In the genomic region with DNA sequence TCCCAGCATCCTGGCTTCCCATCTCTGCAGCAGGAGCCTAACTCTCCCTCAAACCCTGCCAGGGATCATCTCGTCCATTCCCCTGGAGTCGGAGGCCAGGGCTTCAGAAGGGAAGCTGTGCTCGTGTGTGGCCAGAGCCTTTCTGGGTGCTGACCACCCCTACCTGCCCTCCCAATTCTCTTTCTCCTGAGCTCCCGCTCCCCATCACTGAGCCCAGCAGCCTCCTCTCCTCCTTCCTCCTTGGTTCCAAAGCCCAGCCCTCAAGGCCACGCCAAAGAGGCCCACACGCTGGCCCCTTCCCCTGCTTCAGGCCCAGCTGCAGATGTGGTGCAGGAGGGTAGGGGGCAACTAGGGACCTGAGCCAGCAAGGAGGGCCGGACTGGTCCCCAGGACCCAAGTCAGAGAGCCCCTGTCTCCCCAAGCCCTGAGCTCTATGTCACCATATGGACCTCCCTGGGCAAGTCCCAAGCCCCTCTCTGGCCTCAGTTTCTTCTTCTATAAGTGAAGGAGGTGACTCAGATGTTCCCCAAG, we compare ENCODE assay signal across 21 cellular contexts. TPM values are rescaled to one million over a fixed set of nuclear protein-coding genes. Genes with fewer than 3 reads are reported as not detected.
DNase-seq lines count a peak whose midpoint lies in the region; ATAC-seq, FAIRE-seq and TF ChIP-seq lines count a peak whose summit lies in the region.
"Had no signal": no experiment of that assay in that cellular context is flagged by ENCODE, and none has a peak within 500 bp of the region (broad histone marks: within the 10 kb centered on the region; RNA-seq: fewer than 3 reads in every experiment).

No MANE protein-coding gene starts in this region.

- peaks cover 4% of the 10 kb centered on the region for H3K4me1 Mint-ChIP-seq in stimulated activated effector memory CD8-positive, alpha-beta T cell treated with anti-CD3 and anti-CD28 coated beads, Interleukin-12 subunit alpha, Interleukin-12 subunit beta, amount 100 ng/mL, for 72 hours

- H4K20me1 ChIP-seq in HepG2 (ENCODE audit: insufficient read depth, low read length) (no peaks in the 10 kb centered on the region), keratinocyte (ENCODE audit: control insufficient read depth, extremely low read depth, insufficient read depth, low read length) (no peaks in the 10 kb centered on the region)
- H4K20me1 ChIP-seq: BLaER1 had no signal

- H3K36me3 ChIP-seq in HepG2 (replicated peaks in 1 of 2; ENCODE audit: control insufficient read depth in 1 of 2, insufficient read depth in 2 of 2, low read length in 2 of 2), result no peaks in the 10 kb centered on the region
- H3K36me3 ChIP-seq in right lobe of liver, result no peaks in the 10 kb centered on the region
- no peaks in the 10 kb centered on the region for H3K36me3 ChIP-seq in keratinocyte (ENCODE audit: control insufficient read depth in 2 of 2, extremely low read depth in 1 of 2, insufficient read depth in 2 of 2, low read length in 2 of 2)
- no peaks in the 10 kb centered on the region for H3K36me3 ChIP-seq in sigmoid colon
- H3K36me3 ChIP-seq: BLaER1 had no signal

- H3K27ac ChIP-seq in HepG2 (ENCODE audit: extremely low read length, insufficient read depth, low read length) (no peak overlapping the region), right lobe of liver (no peak overlapping the region), keratinocyte (ENCODE audit: control insufficient read depth, insufficient read depth, low read length) (no peak overlapping the region), sigmoid colon (no peak overlapping the region)
- H3K27ac ChIP-seq: BLaER1 had no signal

- DNase-seq in HepG2 (ENCODE audit: low spot score) (no peak), right lobe of liver (no peak), keratinocyte (ENCODE audit: low read depth, low spot score) (no peak), sigmoid colon (no peak), GM03348 (ENCODE audit: low spot score) (no peak), C1 segment of cervical spinal cord (lab: John Stamatoyannopoulos, UW) (no peak)
- no peak for DNase-seq in stimulated activated effector memory CD8-positive, alpha-beta T cell treated with anti-CD3 and anti-CD28 coated beads, Interleukin-12 subunit alpha, Interleukin-12 subunit beta, amount 100 ng/mL, for 72 hours (ENCODE audit: low spot score in 2 of 2)
- DNase-seq: 8988T; Calu3; CD8-positive, alpha-beta T cell; DMS79 treated with DMSO at 0.1 percent for 48 hours; GF-D8; GOT3; H9; IMR-90 had no signal

- H3K9me3 ChIP-seq in HepG2 (ENCODE audit: low read length), result no peaks in the 10 kb centered on the region
- H3K9me3 ChIP-seq in right lobe of liver, result no peaks in the 10 kb centered on the region
- H3K9me3 ChIP-seq in keratinocyte (ENCODE audit: control insufficient read depth, low read depth, low read length), result no peaks in the 10 kb centered on the region
- H3K9me3 ChIP-seq in sigmoid colon, result no peaks in the 10 kb centered on the region
- H3K9me3 ChIP-seq: BLaER1 had no signal

- TF ChIP-seq CTCF in HepG2 (CRISPR knock-in tag; IDR thresholded peaks at IDR 0.05) (no peak), right lobe of liver (IDR thresholded peaks at IDR 0.05) (no peak), keratinocyte (optimal IDR thresholded peaks at IDR 0.05 in 1 of 3, IDR thresholded peaks at IDR 0.05 in 1 of 3, conservative IDR thresholded peaks at IDR 0.05 in 1 of 3; ENCODE audit: extremely low read depth in 1 of 3, insufficient read depth in 2 of 3, low read length in 3 of 3) (no peak), sigmoid colon (IDR thresholded peaks at IDR 0.05) (no peak)

- H3K36me3 Mint-ChIP-seq in stimulated activated effector memory CD8-positive, alpha-beta T cell treated with anti-CD3 and anti-CD28 coated beads, Interleukin-12 subunit alpha, Interleukin-12 subunit beta, amount 100 ng/mL, for 72 hours, result peaks cover 4% of the 10 kb centered on the region
- H3K36me3 Mint-ChIP-seq: CD8-positive, alpha-beta T cell had no signal

- H3K4me2 ChIP-seq in HepG2 (ENCODE audit: low read depth, low read length), result no peak overlapping the region; the same call in 1 of the 2 replicates
- peak overlapping the region; percentile 63 for H3K4me2 ChIP-seq in keratinocyte (ENCODE audit: control insufficient read depth, extremely low read depth, insufficient read depth, low read depth, low read length)
- H3K4me2 ChIP-seq: BLaER1 had no signal

- no peak for TF ChIP-seq RAD21 in HepG2 (CRISPR knock-in tag; IDR thresholded peaks at IDR 0.05)

- POLR2A ChIA-PET in HepG2 (lab: Yijun Ruan, JAX), result interaction anchor here (0.9 to 1.4 kb wide), 3 partner anchors 11 to 36 kb away, joined by 3 to 4 read pairs (median 3); no protein-coding TSS in a partner anchor

- H3K9me1 ChIP-seq in keratinocyte (ENCODE audit: control insufficient read depth, extremely low read depth, insufficient read depth, low read length), result no peaks in the 10 kb centered on the region

- H3K4me3 Mint-ChIP-seq in stimulated activated effector memory CD8-positive, alpha-beta T cell treated with anti-CD3 and anti-CD28 coated beads, Interleukin-12 subunit alpha, Interleukin-12 subunit beta, amount 100 ng/mL, for 72 hours, result no peak overlapping the region
- H3K4me3 Mint-ChIP-seq: CD8-positive, alpha-beta T cell; H9 had no signal

- dilution Hi-C loops in keratinocyte (cut with MboI; ENCODE audit: extremely low pct_ligation_motif_present, low sequenced_read_pairs), result no loop called here

- H2AFZ ChIP-seq in HepG2 (ENCODE audit: low read length) (no peak overlapping the region), keratinocyte (ENCODE audit: control insufficient read depth, low read length) (no peak overlapping the region)

- no peak for TF ChIP-seq POLR2A in HepG2 (IDR thresholded peaks at IDR 0.05; ENCODE audit: insufficient read depth in 1 of 2, low read depth in 2 of 2, low read length in 2 of 2)
- no peak for TF ChIP-seq POLR2A in right lobe of liver (IDR thresholded peaks at IDR 0.05)
- no peak for TF ChIP-seq POLR2A in sigmoid colon (IDR thresholded peaks at IDR 0.05)

- in situ Hi-C loops in HepG2 (cut with HindIII; ENCODE audit: extremely low pct_ligation_motif_present, low pct_unique_long_range_greater_than_20kb), result no loop called here

- FAIRE-seq in HepG2 (lab: Jason Lieb, UNC) (no peak), keratinocyte (lab: Jason Lieb, UNC) (no peak)
- FAIRE-seq: GM12878, GM19239, K562 had no signal

- intact Hi-C loops in HepG2 (cut with micrococcal nuclease; ENCODE audit: unreplicated experiment), result no loop called here
- intact Hi-C loops in right lobe of liver (cut with DNase I), result no loop called here
- intact Hi-C loops in sigmoid colon (cut with DNase I), result no loop called here

- H3K27ac Mint-ChIP-seq in stimulated activated effector memory CD8-positive, alpha-beta T cell treated with anti-CD3 and anti-CD28 coated beads, Interleukin-12 subunit alpha, Interleukin-12 subunit beta, amount 100 ng/mL, for 72 hours, result no peak overlapping the region
- H3K27ac Mint-ChIP-seq: CD8-positive, alpha-beta T cell; H9 had no signal

- WGBS in HepG2 (ENCODE audit: low lambda C conversion rate), result 28% methylated on average over 7 of the region's 7 CpGs
- 89% methylated on average over 3 of the region's 7 CpGs for WGBS in right lobe of liver (ENCODE audit: insufficient coverage, low coverage, low lambda C conversion rate, missing lambda C conversion rate)
- WGBS in sigmoid colon, 2 donors, result 83 to 88% methylated on average over 7 of the region's 7 CpGs

- H3K27me3 ChIP-seq in HepG2 (ENCODE audit: control insufficient read depth in 1 of 2, insufficient read depth in 2 of 2, low read length in 2 of 2) (peaks cover 6 to 49% of the 10 kb centered on the region in 2 experiments), right lobe of liver (no peaks in the 10 kb centered on the region), keratinocyte (ENCODE audit: control insufficient read depth, extremely low read depth, insufficient read depth, low read length) (no peaks in the 10 kb centered on the region), sigmoid colon (peaks cover 0 to 4% (median 0%) of the 10 kb centered on the region in 3 donors)
- H3K27me3 ChIP-seq: BLaER1 had no signal

- H3K9ac ChIP-seq in HepG2 (ENCODE audit: insufficient read depth, low read depth, low read length) (no peak overlapping the region), keratinocyte (ENCODE audit: control insufficient read depth, extremely low read depth, insufficient read depth, low read length) (no peak overlapping the region)
- H3K9ac ChIP-seq: BLaER1 had no signal

- no TSS peak for BruUV-seq in HepG2 (replicated peaks; lab: Mats Ljungman, UMichigan)

- H3K4me3 ChIP-seq in HepG2 (replicated peaks in 1 of 3; ENCODE audit: insufficient read depth in 1 of 3, low read depth in 2 of 3, low read length in 3 of 3), result no peak overlapping the region
- no peak overlapping the region for H3K4me3 ChIP-seq in right lobe of liver
- peak overlapping the region in 2 of 3 experiments; percentile 25 to 28 for H3K4me3 ChIP-seq in keratinocyte (ENCODE audit: control insufficient read depth in 2 of 3, extremely low read depth in 1 of 3, insufficient read depth in 2 of 3, low read depth in 1 of 3, low read length in 3 of 3)
- no peak overlapping the region for H3K4me3 ChIP-seq in sigmoid colon
- H3K4me3 ChIP-seq: BLaER1, GM12878, K562 had no signal

- no peaks in the 10 kb centered on the region for H3K9me3 Mint-ChIP-seq in stimulated activated effector memory CD8-positive, alpha-beta T cell treated with anti-CD3 and anti-CD28 coated beads, Interleukin-12 subunit alpha, Interleukin-12 subunit beta, amount 100 ng/mL, for 72 hours
- H3K9me3 Mint-ChIP-seq: CD8-positive, alpha-beta T cell; H9 had no signal

- H3K79me2 ChIP-seq in HepG2 (ENCODE audit: insufficient read depth, low read length), result no peaks in the 10 kb centered on the region
- H3K79me2 ChIP-seq in keratinocyte (ENCODE audit: control insufficient read depth, insufficient read depth, low read length), result peaks cover 2% of the 10 kb centered on the region

- CTCF ChIA-PET in HepG2 (lab: Yijun Ruan, JAX; ENCODE audit: low intra/inter-chr PET ratio, low total read pairs), result no interaction called here

- H3K4me1 ChIP-seq in HepG2 (ENCODE audit: insufficient read depth, low read length) (peaks cover 80% of the 10 kb centered on the region), right lobe of liver (peaks cover 0 to 15% (median 5%) of the 10 kb centered on the region in 4 donors), keratinocyte (ENCODE audit: control insufficient read depth, extremely low read depth, insufficient read depth, low read length) (peaks cover 27% of the 10 kb centered on the region), sigmoid colon (no peaks in the 10 kb centered on the region)
- H3K4me1 ChIP-seq: BLaER1 had no signal

- TF ChIP-seq EP300 in HepG2 (IDR thresholded peaks at IDR 0.05; ENCODE audit: low read depth in 2 of 2, low read length in 2 of 2) (no peak), HepG2 (CRISPR knock-in tag; IDR thresholded peaks at IDR 0.05; ENCODE audit: borderline replicate concordance) (no peak), sigmoid colon (IDR thresholded peaks at IDR 0.05) (no peak)

- ATAC-seq in HepG2, result no peak
- no peak for ATAC-seq in right lobe of liver
- peak; percentile 8 for ATAC-seq in stimulated activated effector memory CD8-positive, alpha-beta T cell treated with anti-CD3 and anti-CD28 coated beads, Interleukin-12 subunit alpha, Interleukin-12 subunit beta, amount 100 ng/mL, for 72 hours
- ATAC-seq: CD8-positive, alpha-beta T cell; GM12878; K562 had no signal

RNA-seq across cellular contexts. Expression of a gene that starts 1.3 kb away (rescaled TPM):
- total RNA-seq in HepG2 (2016; rRNA removed; fragmentation: Illumina TruSeq; extraction: Trizol), result 0.07 TPM in 1 of 2 replicates, not detected in the other
- 0.09 TPM in 1 of 2 replicates, not detected in the other for total RNA-seq in HepG2 (2016; cell fraction: cytosol; rRNA removed; fragmentation: Illumina TruSeq; extraction: Trizol; ENCODE audit: low read depth)
- 0.06 TPM in 1 of 2 replicates, not detected in the other for total RNA-seq in HepG2 (2016; cell fraction: insoluble cytoplasmic fraction; rRNA removed; fragmentation: Illumina TruSeq; extraction: Trizol)
- 0.07 TPM in 1 of 2 replicates, not detected in the other for total RNA-seq in HepG2 (2016; cell fraction: membrane; rRNA removed; fragmentation: Illumina TruSeq; extraction: Trizol)
- not detected in 2 replicates for total RNA-seq in HepG2 (2016; cell fraction: nucleus; rRNA removed; fragmentation: Illumina TruSeq; extraction: Trizol)
- polyA plus RNA-seq in HepG2 (2011; rRNA removed), result 0.03 and 0.04 TPM in 2 replicates
- 0.03 TPM in 1 of 2 replicates, not detected in the other for polyA plus RNA-seq in HepG2 (2011; cell fraction: cytosol; rRNA removed)
- polyA plus RNA-seq in HepG2 (2011; cell fraction: nucleus; rRNA removed), result 0.08 and 0.09 TPM in 2 replicates
- polyA plus RNA-seq in HepG2 (2012), result 0.05 and 0.16 TPM in 2 replicates
- polyA plus RNA-seq in HepG2 (2016; cell fraction: cytosol; fragmentation: Illumina TruSeq; extraction: Trizol; ENCODE audit: low read depth), result 0.05 and 0.08 TPM in 2 replicates
- polyA plus RNA-seq in HepG2 (2016; cell fraction: insoluble cytoplasmic fraction; fragmentation: Illumina TruSeq; extraction: Trizol; ENCODE audit: low read depth), result 0.10 and 0.16 TPM in 2 replicates
- 0.05 and 0.06 TPM in 2 replicates for polyA plus RNA-seq in HepG2 (2016; cell fraction: membrane; fragmentation: Illumina TruSeq; extraction: Trizol; ENCODE audit: low read depth)
- polyA plus RNA-seq in HepG2 (2016; cell fraction: nucleus; fragmentation: Illumina TruSeq; extraction: Trizol; ENCODE audit: insufficient read depth, low read depth), result not detected in 2 replicates
- 0.04 and 0.07 TPM in 2 replicates for polyA minus RNA-seq in HepG2 (2011; rRNA and poly(A)+ RNA removed; ENCODE audit: low replicate concordance)
- not detected in 2 replicates for polyA minus RNA-seq in HepG2 (2011; cell fraction: cytosol; rRNA and poly(A)+ RNA removed)
- polyA minus RNA-seq in HepG2 (2011; cell fraction: nucleus; rRNA and poly(A)+ RNA removed), result 0.13 TPM in 1 of 2 replicates, not detected in the other
- total RNA-seq in right lobe of liver, result not detected
- polyA plus RNA-seq in keratinocyte, result 12.4 to 23.0 TPM (median 12.6 TPM) in 3 replicates
- 13.8 TPM for polyA plus RNA-seq in keratinocyte (2011; ENCODE audit: low read depth)
- 16.3 and 27.7 TPM in 2 replicates for polyA plus RNA-seq in keratinocyte (2011; cell fraction: cytosol; rRNA removed)
- 27.1 and 29.7 TPM in 2 replicates for polyA plus RNA-seq in keratinocyte (2011; cell fraction: nucleus; rRNA removed)
- polyA plus RNA-seq in keratinocyte (2012; ENCODE audit: low replicate concordance), result 18.4 and 33.5 TPM in 2 replicates
- 12.4 to 19.8 TPM (median 19.5 TPM) in 3 replicates for polyA minus RNA-seq in keratinocyte
- polyA minus RNA-seq in keratinocyte (2011; cell fraction: cytosol; rRNA and poly(A)+ RNA removed), result 31.1 TPM
- 17.6 and 20.9 TPM in 2 replicates for polyA minus RNA-seq in keratinocyte (2011; cell fraction: nucleus; rRNA and poly(A)+ RNA removed)
- total RNA-seq in sigmoid colon, result not detected
- polyA plus RNA-seq in sigmoid colon, result under 1 TPM in 2 of 3 donors, not detected in 1; under 0.01 to 0.03 TPM
- total RNA-seq: A673; Calu3; CD8-positive, alpha-beta T cell; GM12878; H9; IMR-90; K562 had no signal
- polyA plus RNA-seq: AG04450, GM12878, K562 had no signal

RNA-seq across cellular contexts. Expression of a gene that starts 6.4 kb away (rescaled TPM):
- total RNA-seq in HepG2 (2016; rRNA removed; fragmentation: Illumina TruSeq; extraction: Trizol) (462 and 603 TPM in 2 replicates), right lobe of liver (100 to 1,000 TPM in 2 of 6 experiments, 10 to 100 TPM in 4; 73.6 to 131 (median 83.3) TPM), sigmoid colon (10 to 100 TPM; 61.9 to 71.3 (median 66.1) TPM)
- 227 and 243 TPM in 2 replicates for total RNA-seq in HepG2 (2016; cell fraction: cytosol; rRNA removed; fragmentation: Illumina TruSeq; extraction: Trizol; ENCODE audit: low read depth)
- total RNA-seq in HepG2 (2016; cell fraction: insoluble cytoplasmic fraction; rRNA removed; fragmentation: Illumina TruSeq; extraction: Trizol), result 467 and 649 TPM in 2 replicates
- 251 and 271 TPM in 2 replicates for total RNA-seq in HepG2 (2016; cell fraction: membrane; rRNA removed; fragmentation: Illumina TruSeq; extraction: Trizol)
- 204 TPM in 2 replicates for total RNA-seq in HepG2 (2016; cell fraction: nucleus; rRNA removed; fragmentation: Illumina TruSeq; extraction: Trizol)
- polyA plus RNA-seq in HepG2 (2011; rRNA removed) (466 and 470 TPM in 2 replicates), keratinocyte (206 to 285 TPM (median 283 TPM) in 3 replicates), sigmoid colon (100 to 1,000 TPM; 202 to 289 (median 228) TPM)
- 383 and 550 TPM in 2 replicates for polyA plus RNA-seq in HepG2 (2011; cell fraction: cytosol; rRNA removed)
- 838 and 950 TPM in 2 replicates for polyA plus RNA-seq in HepG2 (2011; cell fraction: nucleus; rRNA removed)
- polyA plus RNA-seq in HepG2 (2012), result 248 and 315 TPM in 2 replicates
- 237 and 250 TPM in 2 replicates for polyA plus RNA-seq in HepG2 (2016; cell fraction: cytosol; fragmentation: Illumina TruSeq; extraction: Trizol; ENCODE audit: low read depth)
- polyA plus RNA-seq in HepG2 (2016; cell fraction: insoluble cytoplasmic fraction; fragmentation: Illumina TruSeq; extraction: Trizol; ENCODE audit: low read depth), result 587 and 631 TPM in 2 replicates
- polyA plus RNA-seq in HepG2 (2016; cell fraction: membrane; fragmentation: Illumina TruSeq; extraction: Trizol; ENCODE audit: low read depth), result 232 and 240 TPM in 2 replicates
- 358 and 379 TPM in 2 replicates for polyA plus RNA-seq in HepG2 (2016; cell fraction: nucleus; fragmentation: Illumina TruSeq; extraction: Trizol; ENCODE audit: insufficient read depth, low read depth)
- 350 and 575 TPM in 2 replicates for polyA minus RNA-seq in HepG2 (2011; rRNA and poly(A)+ RNA removed; ENCODE audit: low replicate concordance)
- 144 and 146 TPM in 2 replicates for polyA minus RNA-seq in HepG2 (2011; cell fraction: cytosol; rRNA and poly(A)+ RNA removed)
- 94.9 and 106 TPM in 2 replicates for polyA minus RNA-seq in HepG2 (2011; cell fraction: nucleus; rRNA and poly(A)+ RNA removed)
- 56.4 TPM for polyA plus RNA-seq in keratinocyte (2011; ENCODE audit: low read depth)
- 195 and 208 TPM in 2 replicates for polyA plus RNA-seq in keratinocyte (2011; cell fraction: cytosol; rRNA removed)
- 221 and 270 TPM in 2 replicates for polyA plus RNA-seq in keratinocyte (2011; cell fraction: nucleus; rRNA removed)
- 232 and 273 TPM in 2 replicates for polyA plus RNA-seq in keratinocyte (2012; ENCODE audit: low replicate concordance)
- 189 to 430 TPM (median 235 TPM) in 3 replicates for polyA minus RNA-seq in keratinocyte
- 195 TPM for polyA minus RNA-seq in keratinocyte (2011; cell fraction: cytosol; rRNA and poly(A)+ RNA removed)
- polyA minus RNA-seq in keratinocyte (2011; cell fraction: nucleus; rRNA and poly(A)+ RNA removed), result 48.1 and 50.7 TPM in 2 replicates

RNA-seq across cellular contexts. Expression of a gene that starts 13.0 kb away (rescaled TPM):
- total RNA-seq in HepG2 (2016; rRNA removed; fragmentation: Illumina TruSeq; extraction: Trizol), result 3.1 and 8.5 TPM in 2 replicates
- total RNA-seq in HepG2 (2016; cell fraction: cytosol; rRNA removed; fragmentation: Illumina TruSeq; extraction: Trizol; ENCODE audit: low read depth), result 0.61 and 0.79 TPM in 2 replicates
- total RNA-seq in HepG2 (2016; cell fraction: insoluble cytoplasmic fraction; rRNA removed; fragmentation: Illumina TruSeq; extraction: Trizol), result 3.4 and 8.7 TPM in 2 replicates
- 2.1 TPM in 2 replicates for total RNA-seq in HepG2 (2016; cell fraction: membrane; rRNA removed; fragmentation: Illumina TruSeq; extraction: Trizol)
- total RNA-seq in HepG2 (2016; cell fraction: nucleus; rRNA removed; fragmentation: Illumina TruSeq; extraction: Trizol), result 8.9 and 10.6 TPM in 2 replicates
- polyA plus RNA-seq in HepG2 (2011; rRNA removed), result 6.0 and 7.1 TPM in 2 replicates
- polyA plus RNA-seq in HepG2 (2011; cell fraction: cytosol; rRNA removed), result 2.1 and 2.8 TPM in 2 replicates
- polyA plus RNA-seq in HepG2 (2011; cell fraction: nucleus; rRNA removed), result 43.8 and 55.2 TPM in 2 replicates
- 5.9 and 6.4 TPM in 2 replicates for polyA plus RNA-seq in HepG2 (2012)
- 1.8 TPM in 2 replicates for polyA plus RNA-seq in HepG2 (2016; cell fraction: cytosol; fragmentation: Illumina TruSeq; extraction: Trizol; ENCODE audit: low read depth)
- polyA plus RNA-seq in HepG2 (2016; cell fraction: insoluble cytoplasmic fraction; fragmentation: Illumina TruSeq; extraction: Trizol; ENCODE audit: low read depth), result 4.7 and 7.1 TPM in 2 replicates
- polyA plus RNA-seq in HepG2 (2016; cell fraction: membrane; fragmentation: Illumina TruSeq; extraction: Trizol; ENCODE audit: low read depth), result 2.9 and 3.2 TPM in 2 replicates
- polyA plus RNA-seq in HepG2 (2016; cell fraction: nucleus; fragmentation: Illumina TruSeq; extraction: Trizol; ENCODE audit: insufficient read depth, low read depth), result 29.1 and 31.1 TPM in 2 replicates
- polyA minus RNA-seq in HepG2 (2011; rRNA and poly(A)+ RNA removed; ENCODE audit: low replicate concordance), result 18.5 and 23.2 TPM in 2 replicates
- polyA minus RNA-seq in HepG2 (2011; cell fraction: cytosol; rRNA and poly(A)+ RNA removed), result 1.8 and 3.0 TPM in 2 replicates
- polyA minus RNA-seq in HepG2 (2011; cell fraction: nucleus; rRNA and poly(A)+ RNA removed), result 33.9 and 46.0 TPM in 2 replicates
- total RNA-seq in right lobe of liver, result 10 to 100 TPM; 13.3 to 40.7 (median 23.5) TPM
- polyA plus RNA-seq in keratinocyte, result 19.5 to 31.9 TPM (median 24.7 TPM) in 3 replicates
- polyA plus RNA-seq in keratinocyte (2011; ENCODE audit: low read depth), result 19.8 TPM
- 24.9 and 48.3 TPM in 2 replicates for polyA plus RNA-seq in keratinocyte (2011; cell fraction: cytosol; rRNA removed)
- polyA plus RNA-seq in keratinocyte (2011; cell fraction: nucleus; rRNA removed), result 19.7 and 29.9 TPM in 2 replicates
- polyA plus RNA-seq in keratinocyte (2012; ENCODE audit: low replicate concordance), result 38.8 and 70.6 TPM in 2 replicates
- polyA minus RNA-seq in keratinocyte, result 14.7 to 45.1 TPM (median 22.5 TPM) in 3 replicates
- polyA minus RNA-seq in keratinocyte (2011; cell fraction: cytosol; rRNA and poly(A)+ RNA removed), result 108 TPM
- 11.2 and 14.0 TPM in 2 replicates for polyA minus RNA-seq in keratinocyte (2011; cell fraction: nucleus; rRNA and poly(A)+ RNA removed)
- 10 to 100 TPM; 23.2 to 39.8 (median 29.4) TPM for total RNA-seq in sigmoid colon
- polyA plus RNA-seq in sigmoid colon, result 100 to 1,000 TPM in 1 of 3 donors, 10 to 100 TPM in 2; 44.0 to 115 (median 97.3) TPM

Comparison
In these comparisons a context has a peak if more than half of its experiments do, and no peak if none do; other contexts are left out.
1. H3K4me3 ChIP-seq: peak in keratinocyte (2 of 3); none in HepG2 (0 of 3), right lobe of liver (0 of 3) and sigmoid colon (0 of 4).